8 cellular contexts compared by ENCODE assay signal in the genomic region with DNA sequence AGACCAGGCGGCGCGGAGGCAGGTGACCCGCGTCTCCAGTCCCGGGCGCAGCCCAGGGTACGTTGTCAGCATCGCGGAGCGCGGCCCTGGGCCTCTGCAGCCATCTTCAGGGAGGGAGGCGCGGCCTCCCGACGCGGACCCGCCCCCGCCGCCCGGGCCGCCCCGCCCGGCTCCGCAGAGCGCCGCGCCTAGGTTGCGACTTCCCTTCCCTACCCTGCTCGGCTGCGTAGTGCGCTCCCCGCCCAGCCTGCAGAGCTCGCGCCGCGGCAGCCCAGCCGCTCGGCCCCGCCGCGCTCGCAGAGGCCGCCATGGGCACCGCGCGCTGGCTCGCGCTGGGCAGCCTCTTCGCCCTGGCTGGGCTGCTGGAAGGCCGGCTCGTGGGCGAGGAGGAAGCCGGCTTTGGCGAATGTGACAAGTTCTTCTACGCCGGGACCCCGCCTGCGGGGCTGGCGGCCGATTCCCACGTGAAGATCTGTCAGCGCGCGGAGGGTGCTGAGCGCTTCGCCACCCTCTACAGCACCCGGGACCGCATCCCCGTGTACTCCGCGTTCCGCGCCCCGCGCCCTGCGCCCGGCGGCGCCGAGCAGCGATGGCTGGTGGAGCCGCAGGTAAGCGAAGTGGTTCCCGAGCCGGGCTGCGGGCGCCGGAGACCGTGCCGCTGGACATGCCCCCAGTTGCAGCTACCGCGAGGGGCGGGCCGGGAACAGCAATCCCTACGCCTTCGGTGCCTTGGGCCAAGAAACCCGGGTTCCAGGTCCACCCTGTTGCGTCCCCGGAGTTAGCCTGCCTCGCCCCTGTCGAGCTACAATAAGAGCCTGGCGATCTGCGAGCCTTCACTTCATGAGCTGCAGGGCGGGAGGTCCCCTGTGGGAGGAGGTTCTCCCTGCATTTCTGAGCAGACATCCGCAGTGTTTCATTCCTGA. TPM values are rescaled to one million over a fixed set of nuclear protein-coding genes. Genes with fewer than 3 reads are reported as not detected.
DNase-seq lines count a peak whose midpoint lies in the region; ATAC-seq and TF ChIP-seq lines count a peak whose summit lies in the region.

A gene with protein sequence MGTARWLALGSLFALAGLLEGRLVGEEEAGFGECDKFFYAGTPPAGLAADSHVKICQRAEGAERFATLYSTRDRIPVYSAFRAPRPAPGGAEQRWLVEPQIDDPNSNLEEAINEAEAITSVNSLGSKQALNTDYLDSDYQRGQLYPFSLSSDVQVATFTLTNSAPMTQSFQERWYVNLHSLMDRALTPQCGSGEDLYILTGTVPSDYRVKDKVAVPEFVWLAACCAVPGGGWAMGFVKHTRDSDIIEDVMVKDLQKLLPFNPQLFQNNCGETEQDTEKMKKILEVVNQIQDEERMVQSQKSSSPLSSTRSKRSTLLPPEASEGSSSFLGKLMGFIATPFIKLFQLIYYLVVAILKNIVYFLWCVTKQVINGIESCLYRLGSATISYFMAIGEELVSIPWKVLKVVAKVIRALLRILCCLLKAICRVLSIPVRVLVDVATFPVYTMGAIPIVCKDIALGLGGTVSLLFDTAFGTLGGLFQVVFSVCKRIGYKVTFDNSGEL (plus strand): TSS at position 227 of the 923 bp plus-strand sequence. CDS start 82 bp downstream, at position 309.

- no peaks in the 10 kb centered on the region for H3K9me3 ChIP-seq in A673 (ENCODE audit: low read depth, low read length, poor library complexity, severe bottlenecking)

- intact Hi-C loops in A673 (cut with micrococcal nuclease; ENCODE audit: unreplicated experiment), result loop anchor here (1.0 kb wide), 1 partner anchor 21 kb away; no protein-coding TSS in a partner anchor

- H3K4me3 ChIP-seq in A673 (ENCODE audit: low read depth, low read length, poor library complexity, severe bottlenecking), result peak within 1 kb of the TSS; percentile 69
- peak within 1 kb of the TSS; percentile 85 for H3K4me3 ChIP-seq in choroid plexus epithelial cell (ENCODE audit: low read depth, low read length)

- POLR2A ChIA-PET in A673 (lab: Charles Lee; ENCODE audit: low non-redundant PET), result no interaction called here

- no peaks in the 10 kb centered on the region for H3K27me3 ChIP-seq in A673 (replicated peaks; ENCODE audit: insufficient read depth, low read depth, low read length, poor library complexity)
- H3K27me3 ChIP-seq in layer of hippocampus (ENCODE audit: control insufficient read depth, insufficient read depth, low read length), result no peaks in the 10 kb centered on the region

- peaks cover 3% of the 10 kb centered on the region for H3K4me1 ChIP-seq in A673 (ENCODE audit: insufficient read depth, low read length, poor library complexity, severe bottlenecking)

- CTCF ChIA-PET in A673 (lab: Charles Lee), result interaction anchor here (0.5 to 0.9 kb wide), 3 partner anchors 15 to 46 kb away, joined by 4 to 6 read pairs (median 6); a partner anchor contains a TSS

- H3K36me3 ChIP-seq in A673 (ENCODE audit: insufficient read depth, low read length, poor library complexity, severe bottlenecking), result no peaks in the 10 kb centered on the region

- peak within 1 kb of the TSS; percentile 22 for H3K27ac ChIP-seq in A673 (ENCODE audit: low read depth, low read length, poor library complexity, severe bottlenecking)
- peak within 1 kb of the TSS; percentile 95 for H3K27ac ChIP-seq in layer of hippocampus (ENCODE audit: low read depth, low read length)

- TF ChIP-seq CTCF in A673 (conservative IDR thresholded peaks at IDR 0.05; ENCODE audit: low read depth, low read length) (0 out of 2 replicates have a peak, but pooled peaks have one; percentile 14), choroid plexus epithelial cell (conservative IDR thresholded peaks at IDR 0.05; ENCODE audit: low read depth, low read length) (peak; percentile 36)

- DNase-seq in A673 (ENCODE audit: low spot score), result peak; percentile 94
- peak; percentile 82 for DNase-seq in NCI-H2227 (lab: John Stamatoyannopoulos, UW; ENCODE audit: unreplicated experiment)
- DNase-seq in choroid plexus epithelial cell (ENCODE audit: low read depth), result peak; percentile 86
- peak; percentile 74 to 79 for DNase-seq in stimulated activated CD4-positive, alpha-beta T cell treated with anti-CD3 and anti-CD28 coated beads, Interleukin-1b, Interleukin-23, amount 100 ng/mL, for 4 hours (ENCODE audit: low read depth in 2 of 2)

- no TSS peak for BruUV-seq in A673 (replicated peaks; lab: Mats Ljungman, UMichigan)

- ATAC-seq in GM18511 (IDR thresholded peaks at IDR 0.05; ENCODE audit: unreplicated experiment), result peak; percentile 85
- ATAC-seq in HG02981 (IDR thresholded peaks at IDR 0.05; ENCODE audit: unreplicated experiment), result peak; percentile 86
- peak; percentile 93 to 97 for ATAC-seq in activated CD4-positive, CD25-positive, alpha-beta regulatory T cell treated with anti-CD3 and anti-CD28 coated beads, Interleukin-2, amount 50 U/mL, for 24 hours

RNA-seq across cellular contexts. Expression of the gene that starts here (rescaled TPM):
- 6.1 and 7.3 TPM in 2 replicates for total RNA-seq in A673 (2021)

Comparison
In these comparisons a context has a peak if more than half of its experiments do, and no peak if none do; other contexts are left out.
1. Peak in every context shown above with its lines: DNase-seq, ATAC-seq, H3K4me3 ChIP-seq and H3K27ac ChIP-seq.